ENCODE assay signal across 8 cellular contexts in genomic region chr2:205868773-205869333, GRCh38.
DNase-seq lines count a peak whose midpoint lies in the region; ATAC-seq and TF ChIP-seq lines count a peak whose summit lies in the region.

No MANE protein-coding gene starts in this region.

- H3K27me3 Mint-ChIP-seq in type B pancreatic cell: peaks cover 11% of the 10 kb centered on the region

- no peak overlapping the region for H3K27ac Mint-ChIP-seq in type B pancreatic cell

- no peaks in the 10 kb centered on the region for H3K36me3 ChIP-seq in testis (ENCODE audit: low read depth, missing control alignments)

- WGBS in testis, 2 donors: 76 to 77% methylated on average over 8 of the region's 8 CpGs

- H3K4me1 ChIP-seq in testis: no peaks in the 10 kb centered on the region

- H3K4me3 ChIP-seq in testis: no peak overlapping the region

- TF ChIP-seq POLR2A in testis (IDR thresholded peaks at IDR 0.05): no peak

- DNase-seq in Caki2 (ENCODE audit: low read depth): peak; percentile 81
- DNase-seq in OCI-M1 (lab: John Stamatoyannopoulos, UW): peak; percentile 84
- peak; percentile 90 for DNase-seq in glomerular visceral epithelial cell (ENCODE audit: extremely low spot score)
- no peak for DNase-seq in DMS53 (lab: John Stamatoyannopoulos, UW)
- DNase-seq in testis: no peak
- DNase-seq in mesenteric fat pad (ENCODE audit: low spot score): no peak
- DNase-seq in type B pancreatic cell (ENCODE audit: extremely low spot score, unreplicated experiment): no peak

- intact Hi-C loops in testis (cut with DNase I; ENCODE audit: low total_unique reads): no loop called here

- TF ChIP-seq CTCF in testis (IDR thresholded peaks at IDR 0.05) (no peak), type B pancreatic cell (conservative IDR thresholded peaks at IDR 0.05) (no peak)

- no peaks in the 10 kb centered on the region for H3K27me3 ChIP-seq in testis

- peaks cover 6% of the 10 kb centered on the region for H3K4me1 Mint-ChIP-seq in type B pancreatic cell (ENCODE audit: unreplicated experiment)

- no peaks in the 10 kb centered on the region for H3K36me3 Mint-ChIP-seq in type B pancreatic cell

- in situ Hi-C loops in Caki2 (cut with HindIII; ENCODE audit: low pct_unique_long_range_greater_than_20kb, low sequenced_read_pairs): no loop called here

- peak; percentile 85 for ATAC-seq in GM21619 (IDR thresholded peaks at IDR 0.05; ENCODE audit: unreplicated experiment)

- H3K27ac ChIP-seq in testis: no peak overlapping the region

- no peaks in the 10 kb centered on the region for H3K9me3 ChIP-seq in testis

- H3K4me3 Mint-ChIP-seq in type B pancreatic cell: no peak overlapping the region

- peaks cover 6% of the 10 kb centered on the region for H3K9me3 Mint-ChIP-seq in type B pancreatic cell

Comparison
In these comparisons a context has a peak if more than half of its experiments do, and no peak if none do; other contexts are left out.
1. DNase-seq: peak in Caki2 (single experiment), OCI-M1 (single experiment) and glomerular visceral epithelial cell (single experiment); none in DMS53 (single experiment), testis (single experiment), mesenteric fat pad (single experiment) and type B pancreatic cell (single experiment).